Comparison of ENCODE assay signal across 11 cellular contexts in genomic region chrX:65196758-65197371, GRCh38.
A peak's percentile ranks its signal among the peaks of the same experiment; 100 is the strongest.
DNase-seq lines count a peak whose midpoint lies in the region; ATAC-seq and TF ChIP-seq lines count a peak whose summit lies in the region.
"Had no signal": no experiment of that assay in that cellular context is flagged by ENCODE, and none has a peak within 500 bp of the region (broad histone marks: within the 10 kb centered on the region; RNA-seq: fewer than 3 reads in every experiment).

No MANE protein-coding gene starts in this region.

- H3K9me3 ChIP-seq in OCI-LY7 (ENCODE audit: low read length) (no peaks in the 10 kb centered on the region), sigmoid colon (no peaks in the 10 kb centered on the region)
- no peaks in the 10 kb centered on the region for H3K9me3 ChIP-seq in CD8-positive, alpha-beta memory T cell (ENCODE audit: low read length)

- peak overlapping the region; percentile 25; the same call in 1 of the 2 replicates for H2AFZ ChIP-seq in OCI-LY7 (ENCODE audit: low read length)

- no peaks in the 10 kb centered on the region for H3K36me3 ChIP-seq in OCI-LY7 (ENCODE audit: insufficient read depth, low read length)
- no peaks in the 10 kb centered on the region for H3K36me3 ChIP-seq in sigmoid colon
- no peaks in the 10 kb centered on the region for H3K36me3 ChIP-seq in CD8-positive, alpha-beta memory T cell (ENCODE audit: insufficient read depth, low read length)
- H3K36me3 ChIP-seq: tibial nerve had no signal

- H3K9me3 Mint-ChIP-seq in glutamatergic neuron (ENCODE audit: unreplicated experiment) = no peaks in the 10 kb centered on the region
- peaks cover 0 to 68% (median 48%) of the 10 kb centered on the region in 5 donors for H3K9me3 Mint-ChIP-seq in CD8-positive, alpha-beta memory T cell

- CTCF ChIA-PET in OCI-LY7 (lab: Charles Lee; ENCODE audit: unreplicated experiment) = no interaction called here
- CTCF ChIA-PET in CD8-positive, alpha-beta memory T cell (lab: Charles Lee) = no interaction called here

- no peaks in the 10 kb centered on the region for H3K36me3 Mint-ChIP-seq in glutamatergic neuron (ENCODE audit: unreplicated experiment)
- peaks cover 0 to 35% (median 14%) of the 10 kb centered on the region in 3 donors for H3K36me3 Mint-ChIP-seq in CD8-positive, alpha-beta memory T cell
- H3K36me3 Mint-ChIP-seq: activated naive CD8-positive, alpha-beta T cell treated with anti-CD3 and anti-CD28 coated beads, Interleukin-2, amount 10 ng/mL, durations not matched to agents 7 days and 5 days had no signal

- POLR2A ChIA-PET in OCI-LY7 (lab: Charles Lee) = interaction anchor here (1.2 kb wide), 1 partner anchor 12 kb away, joined by 3 read pairs; no protein-coding TSS in a partner anchor
- POLR2A ChIA-PET in CD8-positive, alpha-beta memory T cell (lab: Charles Lee) = no interaction called here

- no peaks in the 10 kb centered on the region for H3K27me3 ChIP-seq in sigmoid colon
- H3K27me3 ChIP-seq in CD8-positive, alpha-beta memory T cell (ENCODE audit: insufficient read depth, low read length, poor library complexity, severe bottlenecking) = no peaks in the 10 kb centered on the region
- H3K27me3 ChIP-seq: tibial nerve had no signal

- intact Hi-C loops in OCI-LY7 (cut with micrococcal nuclease; ENCODE audit: unreplicated experiment) (no loop called here), sigmoid colon (cut with DNase I) (loop anchor here (5.0 kb wide), 1 partner anchor 160 kb away; no protein-coding TSS in a partner anchor)

- H3K79me2 ChIP-seq in OCI-LY7 (ENCODE audit: insufficient read depth, low read depth, low read length) = no peaks in the 10 kb centered on the region

- no peaks in the 10 kb centered on the region for H3K4me1 Mint-ChIP-seq in glutamatergic neuron (ENCODE audit: low read depth, unreplicated experiment)
- peaks cover 0 to 3% (median 3%) of the 10 kb centered on the region in 3 donors for H3K4me1 Mint-ChIP-seq in CD8-positive, alpha-beta memory T cell
- H3K4me1 Mint-ChIP-seq: activated naive CD8-positive, alpha-beta T cell treated with anti-CD3 and anti-CD28 coated beads, Interleukin-2, amount 10 ng/mL, durations not matched to agents 7 days and 5 days had no signal

- peaks cover 8% of the 10 kb centered on the region for H3K4me1 ChIP-seq in OCI-LY7 (ENCODE audit: insufficient read depth, low read length, poor library complexity, severe bottlenecking)
- no peaks in the 10 kb centered on the region for H3K4me1 ChIP-seq in sigmoid colon
- H3K4me1 ChIP-seq in CD8-positive, alpha-beta memory T cell (ENCODE audit: insufficient read depth, low read length) = no peaks in the 10 kb centered on the region
- H3K4me1 ChIP-seq: tibial nerve had no signal

- TF ChIP-seq EP300 in sigmoid colon (IDR thresholded peaks at IDR 0.05) = no peak

- TF ChIP-seq POLR2A in sigmoid colon (IDR thresholded peaks at IDR 0.05) = no peak

- H3K4me3 ChIP-seq in OCI-LY7 (ENCODE audit: low read depth, low read length, poor library complexity, severe bottlenecking) (no peak overlapping the region), sigmoid colon (peak overlapping the region in 2 of 4 donors; percentile 0 to 23)
- H3K4me3 ChIP-seq in CD8-positive, alpha-beta memory T cell (ENCODE audit: low read length) = no peak overlapping the region

- BruUV-seq in OCI-LY7 (replicated peaks; lab: Mats Ljungman, UMichigan) = no TSS peak

- no peak for ATAC-seq in GM21619 (IDR thresholded peaks at IDR 0.05; ENCODE audit: unreplicated experiment)

- 3 to 12% methylated on average over 15 of the region's 15 CpGs for WGBS in sigmoid colon, 2 donors

- DNase-seq in NCI-H748 (lab: John Stamatoyannopoulos, UW; ENCODE audit: unreplicated experiment) = peak; percentile 58
- DNase-seq in NCI-H748 treated with DMSO at 0.1 percent for 48 hours (lab: John Stamatoyannopoulos, UW) = no peak
- peak; percentile 64 for DNase-seq in OCI-LY7 (ENCODE audit: low spot score)
- peak; percentile 69 for DNase-seq in glutamatergic neuron
- DNase-seq in sigmoid colon = peak; percentile 63
- DNase-seq in CD8-positive, alpha-beta memory T cell = no peak
- no peak for DNase-seq in GF-D8 (lab: John Stamatoyannopoulos, UW)
- DNase-seq: activated naive CD8-positive, alpha-beta T cell treated with anti-CD3 and anti-CD28 coated beads, Interleukin-2, amount 10 ng/mL, durations not matched to agents 7 days and 5 days; SIG-M5 had no signal

- H3K27ac ChIP-seq in OCI-LY7 (ENCODE audit: low read depth, low read length, poor library complexity, severe bottlenecking) (no peak overlapping the region), sigmoid colon (no peak overlapping the region)
- no peak overlapping the region for H3K27ac ChIP-seq in CD8-positive, alpha-beta memory T cell (ENCODE audit: low read depth, low read length)
- H3K27ac ChIP-seq: tibial nerve had no signal

- peaks cover 3% of the 10 kb centered on the region for H3K27me3 Mint-ChIP-seq in glutamatergic neuron (ENCODE audit: unreplicated experiment)
- H3K27me3 Mint-ChIP-seq in CD8-positive, alpha-beta memory T cell = peaks cover 0 to 4% of the 10 kb centered on the region in 2 donors
- H3K27me3 Mint-ChIP-seq: activated naive CD8-positive, alpha-beta T cell treated with anti-CD3 and anti-CD28 coated beads, Interleukin-2, amount 10 ng/mL, durations not matched to agents 7 days and 5 days had no signal

- no peaks in the 10 kb centered on the region for H3K9me2 ChIP-seq in OCI-LY7 (ENCODE audit: insufficient read depth, low read length)

- H3K27ac Mint-ChIP-seq in glutamatergic neuron (ENCODE audit: unreplicated experiment) = no peak overlapping the region
- H3K27ac Mint-ChIP-seq in CD8-positive, alpha-beta memory T cell = no peak overlapping the region
- H3K27ac Mint-ChIP-seq: activated naive CD8-positive, alpha-beta T cell treated with anti-CD3 and anti-CD28 coated beads, Interleukin-2, amount 10 ng/mL, durations not matched to agents 7 days and 5 days had no signal

- TF ChIP-seq CTCF in OCI-LY7 (conservative IDR thresholded peaks at IDR 0.05; ENCODE audit: low read length) (peak; percentile 53; the same call in 1 of the 2 replicates), glutamatergic neuron (IDR thresholded peaks at IDR 0.05; ENCODE audit: partially characterized antibody, unreplicated experiment) (peak; percentile 29), sigmoid colon (IDR thresholded peaks at IDR 0.05) (peak in 3 of 4 experiments; percentile 4 to 49 (median 20))

- H3K4me2 ChIP-seq in OCI-LY7 (ENCODE audit: low read length) = peak overlapping the region; percentile 32

- H4K20me1 ChIP-seq in OCI-LY7 (ENCODE audit: insufficient read depth, low read length) = no peaks in the 10 kb centered on the region

- H3K4me3 Mint-ChIP-seq in glutamatergic neuron (ENCODE audit: unreplicated experiment) = peak overlapping the region; percentile 38
- peak overlapping the region in 1 of 7 donors; percentile 32 for H3K4me3 Mint-ChIP-seq in CD8-positive, alpha-beta memory T cell
- H3K4me3 Mint-ChIP-seq: activated naive CD8-positive, alpha-beta T cell treated with anti-CD3 and anti-CD28 coated beads, Interleukin-2, amount 10 ng/mL, durations not matched to agents 7 days and 5 days had no signal

Comparison
In these comparisons a context has a peak if more than half of its experiments do, and no peak if none do; other contexts are left out.
1. DNase-seq: peak in NCI-H748 (single experiment), OCI-LY7 (single experiment), glutamatergic neuron (single experiment) and sigmoid colon (single experiment); none in NCI-H748 treated with DMSO at 0.1 percent for 48 hours (single experiment), CD8-positive, alpha-beta memory T cell (0 of 5) and GF-D8 (single experiment).
2. Peak in every context shown above with its lines, with median percentiles within 50 percentile points of each other: CTCF ChIP-seq.